In genomic region chr10:23024002-23024401, GRCh38 we compare ENCODE assay signal across 27 cellular contexts.
"Had no signal": no experiment of that assay in that cellular context is flagged by ENCODE, and none has a peak within 500 bp of the region (broad histone marks: within the 10 kb centered on the region; RNA-seq: fewer than 3 reads in every experiment).

No MANE protein-coding gene starts in this region.

- H3K27ac ChIP-seq: stomach, suprapubic skin, testis, thoracic aorta, thyroid gland, tibial artery, tibial nerve, transverse colon, upper lobe of left lung, upper lobe of right lung, uterus, vagina had no signal

- H3K36me3 ChIP-seq: stomach, suprapubic skin, thoracic aorta, thyroid gland, tibial artery, tibial nerve, transverse colon, upper lobe of left lung, upper lobe of right lung, uterus, vagina had no signal

- H3K9me3 Mint-ChIP-seq: type B pancreatic cell had no signal

- ATAC-seq: stimulated activated effector memory CD8-positive, alpha-beta T cell treated with anti-CD3 and anti-CD28 coated beads, Interleukin-12 subunit alpha, Interleukin-12 subunit beta, amount 100 ng/mL, for 72 hours; stimulated activated memory B cell treated with anti-CD40 and anti-IgM and Interleukin-4, amounts not matched to agents 10 μg/mL and 1 μg/mL and 100 μg/mL, for 72 hours; stimulated activated naive B cell treated with anti-CD40 and anti-IgM and Interleukin-4, amounts not matched to agents 10 μg/mL and 1 μg/mL and 100 μg/mL, for 72 hours; stimulated activated naive CD8-positive, alpha-beta T cell treated with anti-CD3 and anti-CD28 coated beads, Interleukin-15, amount 100 ng/mL, for 72 hours; stimulated activated naive CD8-positive, alpha-beta T cell treated with anti-CD3 and anti-CD28 coated beads, Interleukin-15, Interleukin-2, amounts not matched to agents 100 U/mL and 50 U/mL, for 24 hours; upper lobe of right lung had no signal

- H3K27ac Mint-ChIP-seq: stimulated activated effector memory CD8-positive, alpha-beta T cell treated with anti-CD3 and anti-CD28 coated beads, Interleukin-12 subunit alpha, Interleukin-12 subunit beta, amount 100 ng/mL, for 72 hours; stimulated activated memory B cell treated with anti-CD40 and anti-IgM and Interleukin-4, amounts not matched to agents 10 μg/mL and 1 μg/mL and 100 μg/mL, for 72 hours; stimulated activated naive B cell treated with anti-CD40 and anti-IgM and Interleukin-4, amounts not matched to agents 10 μg/mL and 1 μg/mL and 100 μg/mL, for 72 hours; stimulated activated naive CD8-positive, alpha-beta T cell treated with anti-CD3 and anti-CD28 coated beads, Interleukin-15, amount 100 ng/mL, for 72 hours; stimulated activated naive CD8-positive, alpha-beta T cell treated with anti-CD3 and anti-CD28 coated beads, Interleukin-15, Interleukin-2, amounts not matched to agents 100 ng/mL and 50 ng/mL, for 24 hours; type B pancreatic cell had no signal

- H3K4me3 Mint-ChIP-seq: stimulated activated effector memory CD8-positive, alpha-beta T cell treated with anti-CD3 and anti-CD28 coated beads, Interleukin-12 subunit alpha, Interleukin-12 subunit beta, amount 100 ng/mL, for 72 hours; stimulated activated memory B cell treated with anti-CD40 and anti-IgM and Interleukin-4, amounts not matched to agents 10 μg/mL and 1 μg/mL and 100 μg/mL, for 72 hours; stimulated activated naive B cell treated with anti-CD40 and anti-IgM and Interleukin-4, amounts not matched to agents 10 μg/mL and 1 μg/mL and 100 μg/mL, for 72 hours; stimulated activated naive CD8-positive, alpha-beta T cell treated with anti-CD3 and anti-CD28 coated beads, Interleukin-15, amount 100 ng/mL, for 72 hours; stimulated activated naive CD8-positive, alpha-beta T cell treated with anti-CD3 and anti-CD28 coated beads, Interleukin-15, Interleukin-2, amounts not matched to agents 100 ng/mL and 50 ng/mL, for 24 hours; type B pancreatic cell had no signal

- H3K9me3 ChIP-seq: testis, thyroid gland, upper lobe of right lung, uterus had no signal

- DNase-seq: stimulated activated CD4-positive, alpha-beta T cell treated with anti-CD3 and anti-CD28 coated beads, Interleukin-2, amount 100 ng/mL, for 48 hours; stimulated activated CD4-positive, alpha-beta T cell treated with anti-CD3 and anti-CD28 coated beads, Interleukin-4, amount 100 ng/mL, for 1 hour; stimulated activated CD4-positive, alpha-beta T cell treated with anti-CD3 and anti-CD28 coated beads, Interleukin-4, amount 100 ng/mL, for 24 hours; stimulated activated CD4-positive, alpha-beta T cell treated with anti-CD3 and anti-CD28 coated beads, Interleukin-4, amount 100 ng/mL, for 4 hours; stimulated activated CD8-positive, alpha-beta memory T cell treated with anti-CD3 and anti-CD28 coated beads, Interleukin-4, amount 100 ng/mL, for 48 hours; stimulated activated naive B cell treated with anti-CD40 and anti-IgM and Interleukin-4, amounts not matched to agents 10 μg/mL and 1 μg/mL and 100 μg/mL, for 72 hours; stimulated activated naive CD4-positive, alpha-beta T cell; stimulated activated naive CD4-positive, alpha-beta T cell treated with Interleukin-2 at 50 U/mL for 16 hours; stimulated activated naive CD8-positive, alpha-beta T cell treated with anti-CD3 and anti-CD28 coated beads, Interleukin-15, amount 100 ng/mL, for 72 hours; stimulated activated naive CD8-positive, alpha-beta T cell treated with anti-CD3 and anti-CD28 coated beads, Interleukin-15, Interleukin-2, amounts not matched to agents 100 U/mL and 50 U/mL, for 24 hours; stomach; substantia nigra; testis; thyroid gland; tibial artery; transverse colon; upper lobe of left lung; upper lobe of right lung; uterus had no signal

- H3K4me1 ChIP-seq: stomach, suprapubic skin, testis, thyroid gland, tibial artery, tibial nerve, transverse colon, upper lobe of left lung, upper lobe of right lung, uterus, vagina had no signal

- H3K36me3 Mint-ChIP-seq: stimulated activated effector memory CD8-positive, alpha-beta T cell treated with anti-CD3 and anti-CD28 coated beads, Interleukin-12 subunit alpha, Interleukin-12 subunit beta, amount 100 ng/mL, for 72 hours; stimulated activated naive B cell treated with anti-CD40 and anti-IgM and Interleukin-4, amounts not matched to agents 10 μg/mL and 1 μg/mL and 100 μg/mL, for 72 hours; type B pancreatic cell had no signal

- H3K27me3 Mint-ChIP-seq: type B pancreatic cell had no signal

- H3K27me3 ChIP-seq: testis, thyroid gland, tibial nerve, upper lobe of left lung, upper lobe of right lung, uterus, vagina had no signal

- H3K4me3 ChIP-seq: stomach, suprapubic skin, testis, thoracic aorta, thyroid gland, tibial artery, tibial nerve, transverse colon, upper lobe of left lung, upper lobe of right lung, uterus, vagina had no signal

- H3K4me1 Mint-ChIP-seq: stimulated activated effector memory CD8-positive, alpha-beta T cell treated with anti-CD3 and anti-CD28 coated beads, Interleukin-12 subunit alpha, Interleukin-12 subunit beta, amount 100 ng/mL, for 72 hours; stimulated activated memory B cell treated with anti-CD40 and anti-IgM and Interleukin-4, amounts not matched to agents 10 μg/mL and 1 μg/mL and 100 μg/mL, for 72 hours; stimulated activated naive B cell treated with anti-CD40 and anti-IgM and Interleukin-4, amounts not matched to agents 10 μg/mL and 1 μg/mL and 100 μg/mL, for 72 hours; stimulated activated naive CD8-positive, alpha-beta T cell treated with anti-CD3 and anti-CD28 coated beads, Interleukin-15, amount 100 ng/mL, for 72 hours had no signal
